In the genomic region with DNA sequence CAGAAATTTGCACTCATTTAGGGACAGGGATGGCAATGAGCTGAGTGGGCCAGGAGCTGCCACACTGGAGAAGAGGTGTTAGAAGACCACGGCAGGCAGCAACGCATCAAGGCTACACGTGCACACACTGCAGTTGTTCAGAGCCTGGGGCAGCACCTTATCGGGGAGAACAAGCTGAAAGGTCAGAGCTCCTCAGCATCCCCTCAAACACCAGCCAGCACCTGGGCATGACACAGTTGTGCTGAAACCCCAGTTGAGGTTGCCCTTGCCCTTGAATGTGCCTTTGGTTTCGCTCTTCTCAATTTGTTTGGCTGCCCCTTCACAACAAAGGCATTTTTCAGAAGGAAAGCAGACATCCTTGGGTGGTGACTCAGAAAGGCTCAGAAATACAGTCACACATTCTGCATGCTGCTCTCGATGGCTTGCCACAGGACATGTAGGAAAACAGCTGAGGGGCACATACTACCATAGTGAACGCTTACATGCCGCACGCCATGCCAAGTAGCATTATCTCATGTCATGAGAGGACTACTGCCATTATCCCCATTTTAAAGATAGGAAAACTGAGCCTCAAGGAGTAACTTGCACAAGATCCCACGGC, we compare ENCODE assay signal across 16 cellular contexts. TPM values are rescaled to one million over a fixed set of nuclear protein-coding genes. Genes with fewer than 3 reads are reported as not detected.
DNase-seq lines count a peak whose midpoint lies in the region; TF ChIP-seq lines count a peak whose summit lies in the region.
"Had no signal": no experiment of that assay in that cellular context is flagged by ENCODE, and none has a peak within 500 bp of the region (broad histone marks: within the 10 kb centered on the region; RNA-seq: fewer than 3 reads in every experiment).

No MANE protein-coding gene starts in this region.

- no peak overlapping the region for H2BK120ac ChIP-seq in neuronal stem cell (ENCODE audit: low read depth, low read length)

- no peak overlapping the region for H2BK5ac ChIP-seq in neuronal stem cell (ENCODE audit: low read length)

- no peak overlapping the region for H4K91ac ChIP-seq in neuronal stem cell (ENCODE audit: low read depth, low read length, poor library complexity)

- DNase-seq in AG20443 (ENCODE audit: low spot score) (peak; percentile 73), MG63 (peak; percentile 12), chondrocyte (ENCODE audit: low spot score) (peak; percentile 69), neuronal stem cell (ENCODE audit: low spot score) (no peak), NCI-H774 (lab: John Stamatoyannopoulos, UW) (no peak), OCI-M2 (lab: John Stamatoyannopoulos, UW; ENCODE audit: unreplicated experiment) (no peak), HCEC 1CT (no peak), middle frontal gyrus (ENCODE audit: extremely low spot score, low spot score) (no peak)
- DNase-seq: activated gamma-delta T cell; CD8-positive, alpha-beta T cell; effector CD4-positive, alpha-beta T cell; GF-D8; NCI-H1105; stimulated activated CD4-positive, alpha-beta T cell treated with anti-CD3 and anti-CD28 coated beads, Interleukin-15, amount 100 ng/mL, for 24 hours had no signal

- H3K27ac Mint-ChIP-seq in chondrocyte (ENCODE audit: unreplicated experiment) = no peak overlapping the region
- H3K27ac Mint-ChIP-seq: brain; CD8-positive, alpha-beta T cell had no signal

- no peaks in the 10 kb centered on the region for H3K9me3 Mint-ChIP-seq in chondrocyte (ENCODE audit: low read depth)
- H3K9me3 Mint-ChIP-seq: brain; CD8-positive, alpha-beta T cell had no signal

- H3K4ac ChIP-seq in neuronal stem cell (ENCODE audit: low read length) = no peak overlapping the region

- H3K79me1 ChIP-seq in neuronal stem cell (ENCODE audit: low read depth, low read length) = no peaks in the 10 kb centered on the region

- no peak overlapping the region for H3K18ac ChIP-seq in neuronal stem cell (ENCODE audit: low read length)

- H3K27me3 Mint-ChIP-seq in chondrocyte (ENCODE audit: low read depth) = no peaks in the 10 kb centered on the region
- H3K27me3 Mint-ChIP-seq: brain had no signal

- no peak overlapping the region for H2BK12ac ChIP-seq in neuronal stem cell (ENCODE audit: low read length)

- TF ChIP-seq CTCF in chondrocyte (IDR thresholded peaks at IDR 0.05) = no peak

- no peaks in the 10 kb centered on the region for H3K4me1 Mint-ChIP-seq in chondrocyte (ENCODE audit: low read depth)
- H3K4me1 Mint-ChIP-seq: brain had no signal

- H3K4me3 ChIP-seq in MG63 = no peak overlapping the region
- H3K4me3 ChIP-seq in neuronal stem cell (ENCODE audit: low read length in 2 of 2) = no peak overlapping the region
- H3K4me3 ChIP-seq: SK-N-MC had no signal

- H3K14ac ChIP-seq in neuronal stem cell (ENCODE audit: low read length) = no peak overlapping the region

- no peak overlapping the region for H2AK5ac ChIP-seq in neuronal stem cell (ENCODE audit: low read depth, low read length)

- H3K36me3 Mint-ChIP-seq in chondrocyte (ENCODE audit: low read depth) = no peaks in the 10 kb centered on the region
- H3K36me3 Mint-ChIP-seq: CD8-positive, alpha-beta T cell had no signal

- H2BK15ac ChIP-seq in neuronal stem cell (ENCODE audit: low read length) = no peak overlapping the region

- no CpG with 5 or more reads among the region's 10 CpGs for WGBS in neuronal stem cell (ENCODE audit: extremely low coverage in 2 of 2, insufficient read length in 2 of 2, insufficient replicate concordance in 1 of 2), 2 donors

- H3K27me3 ChIP-seq in MG63 (no peaks in the 10 kb centered on the region), neuronal stem cell (ENCODE audit: control insufficient read depth in 3 of 3, insufficient read depth in 3 of 3, low read depth in 1 of 3, low read length in 3 of 3) (no peaks in the 10 kb centered on the region)

- peak overlapping the region; percentile 21 for H3K23ac ChIP-seq in neuronal stem cell (ENCODE audit: low read depth, low read length, poor library complexity)

- H4K8ac ChIP-seq in neuronal stem cell (ENCODE audit: low read depth, low read length) = no peak overlapping the region

- peaks cover 0 to 3% of the 10 kb centered on the region in 2 donors for H3K4me1 ChIP-seq in neuronal stem cell (ENCODE audit: control insufficient read depth in 2 of 2, insufficient read depth in 1 of 2, low read depth in 1 of 2, low read length in 2 of 2)

- H3K4me2 ChIP-seq in neuronal stem cell (ENCODE audit: insufficient read depth, low read length, poor library complexity, severe bottlenecking) = no peak overlapping the region

- no peak overlapping the region for H2AFZ ChIP-seq in neuronal stem cell (ENCODE audit: low read length)

- H3K27ac ChIP-seq in neuronal stem cell (replicated peaks; ENCODE audit: low read length) = no peak overlapping the region
- H3K27ac ChIP-seq: SK-N-MC had no signal

- no peak overlapping the region for H3K4me3 Mint-ChIP-seq in chondrocyte (ENCODE audit: unreplicated experiment)
- H3K4me3 Mint-ChIP-seq: brain; CD8-positive, alpha-beta T cell had no signal

- H3K9me3 ChIP-seq in MG63 (no peaks in the 10 kb centered on the region; the same call in 1 of the 2 replicates), neuronal stem cell (replicated peaks in 1 of 2; ENCODE audit: control insufficient read depth in 2 of 2, insufficient read depth in 1 of 2, low read depth in 1 of 2, low read length in 2 of 2) (no peaks in the 10 kb centered on the region)

- no peaks in the 10 kb centered on the region for H3K36me3 ChIP-seq in MG63
- H3K36me3 ChIP-seq in neuronal stem cell (replicated peaks in 1 of 2; ENCODE audit: control insufficient read depth in 2 of 2, insufficient read depth in 2 of 2, low read length in 2 of 2) = peaks cover 33 to 100% of the 10 kb centered on the region in 2 donors

- H3K9ac ChIP-seq in neuronal stem cell (ENCODE audit: low read depth, low read length, poor library complexity) = no peak overlapping the region

RNA-seq across cellular contexts. Expression of a gene that starts 57.6 kb away (rescaled TPM):
- total RNA-seq in MG63 (2014; rRNA removed; shearing (Covaris generic); ENCODE audit: low replicate concordance) = not detected in 2 replicates
- total RNA-seq in chondrocyte = 2.4 to 6.2 TPM (median 4.5 TPM) in 3 replicates
- 10.1 TPM for polyA plus RNA-seq in neuronal stem cell (2013, experiment 1 of 2)
- polyA plus RNA-seq in neuronal stem cell (2013, experiment 2 of 2) = 10.0 TPM
- total RNA-seq: CD8-positive, alpha-beta T cell had no signal

Comparison
In these comparisons a context has a peak if more than half of its experiments do, and no peak if none do; other contexts are left out.
1. DNase-seq: peak in AG20443 (single experiment), MG63 (single experiment) and chondrocyte (single experiment); none in neuronal stem cell (single experiment), NCI-H774 (single experiment), OCI-M2 (single experiment), HCEC 1CT (single experiment) and middle frontal gyrus (single experiment).